ENCODE assay signal across 25 cellular contexts in genomic region chr13:99000137-99000536, GRCh38. TPM values are rescaled to one million over a fixed set of nuclear protein-coding genes. Genes with fewer than 3 reads are reported as not detected.
DNase-seq lines count a peak whose midpoint lies in the region; ATAC-seq, FAIRE-seq and TF ChIP-seq lines count a peak whose summit lies in the region.
"Had no signal": no experiment of that assay in that cellular context is flagged by ENCODE, and none has a peak within 500 bp of the region (broad histone marks: within the 10 kb centered on the region; RNA-seq: fewer than 3 reads in every experiment).

No MANE protein-coding gene starts in this region.

- H3K9ac ChIP-seq in keratinocyte (ENCODE audit: control insufficient read depth, extremely low read depth, insufficient read depth, low read length) = no peak overlapping the region

- H3K27me3 Mint-ChIP-seq in activated CD4-positive, alpha-beta T cell treated with anti-CD3 and anti-CD28 coated beads, Interleukin-2, amount 10 ng/mL, durations not matched to agents 7 days and 5 days = no peaks in the 10 kb centered on the region
- no peaks in the 10 kb centered on the region for H3K27me3 Mint-ChIP-seq in stimulated activated naive CD8-positive, alpha-beta T cell treated with anti-CD3 and anti-CD28 coated beads, Interleukin-15, Interleukin-2, amounts not matched to agents 100 ng/mL and 50 ng/mL, for 24 hours
- H3K27me3 Mint-ChIP-seq in stimulated activated naive CD8-positive, alpha-beta T cell treated with anti-CD3 and anti-CD28 coated beads, Interleukin-15, amount 100 ng/mL, for 72 hours = no peaks in the 10 kb centered on the region
- H3K27me3 Mint-ChIP-seq: type B pancreatic cell had no signal

- H3K4me3 ChIP-seq in keratinocyte (ENCODE audit: control insufficient read depth in 2 of 3, extremely low read depth in 1 of 3, insufficient read depth in 2 of 3, low read depth in 1 of 3, low read length in 3 of 3) = no peak overlapping the region
- H3K4me3 ChIP-seq: cardiac muscle cell, MG63 had no signal

- H3K4me2 ChIP-seq in keratinocyte (ENCODE audit: control insufficient read depth, extremely low read depth, insufficient read depth, low read depth, low read length) = no peak overlapping the region

- H3K79me2 ChIP-seq in keratinocyte (ENCODE audit: control insufficient read depth, insufficient read depth, low read length) = peaks cover 15% of the 10 kb centered on the region

- no peak overlapping the region for H3K27ac ChIP-seq in keratinocyte (ENCODE audit: control insufficient read depth, insufficient read depth, low read length)
- H3K27ac ChIP-seq: cardiac muscle cell had no signal

- ATAC-seq in stimulated activated naive CD8-positive, alpha-beta T cell treated with anti-CD3 and anti-CD28 coated beads, Interleukin-15, amount 100 ng/mL, for 72 hours = no peak
- ATAC-seq: activated CD4-positive, CD25-positive, alpha-beta regulatory T cell treated with anti-CD3 and anti-CD28 coated beads, Interleukin-2, amount 50 U/mL, for 24 hours had no signal

- peak overlapping the region; percentile 4 for H3K27ac Mint-ChIP-seq in activated CD4-positive, alpha-beta T cell treated with anti-CD3 and anti-CD28 coated beads, Interleukin-2, amount 10 ng/mL, durations not matched to agents 7 days and 5 days
- peak overlapping the region; percentile 0 for H3K27ac Mint-ChIP-seq in stimulated activated naive CD8-positive, alpha-beta T cell treated with anti-CD3 and anti-CD28 coated beads, Interleukin-15, Interleukin-2, amounts not matched to agents 100 ng/mL and 50 ng/mL, for 24 hours
- H3K27ac Mint-ChIP-seq in stimulated activated naive CD8-positive, alpha-beta T cell treated with anti-CD3 and anti-CD28 coated beads, Interleukin-15, amount 100 ng/mL, for 72 hours = no peak overlapping the region
- H3K27ac Mint-ChIP-seq: type B pancreatic cell had no signal

- no peak overlapping the region for H2AFZ ChIP-seq in keratinocyte (ENCODE audit: control insufficient read depth, low read length)

- peaks cover 25% of the 10 kb centered on the region for H3K36me3 Mint-ChIP-seq in activated CD4-positive, alpha-beta T cell treated with anti-CD3 and anti-CD28 coated beads, Interleukin-2, amount 10 ng/mL, durations not matched to agents 7 days and 5 days (ENCODE audit: low read depth)
- H3K36me3 Mint-ChIP-seq in stimulated activated naive CD8-positive, alpha-beta T cell treated with anti-CD3 and anti-CD28 coated beads, Interleukin-15, Interleukin-2, amounts not matched to agents 100 ng/mL and 50 ng/mL, for 24 hours (ENCODE audit: low read depth) = no peaks in the 10 kb centered on the region
- H3K36me3 Mint-ChIP-seq: type B pancreatic cell had no signal

- no peaks in the 10 kb centered on the region for H3K9me3 Mint-ChIP-seq in activated CD4-positive, alpha-beta T cell treated with anti-CD3 and anti-CD28 coated beads, Interleukin-2, amount 10 ng/mL, durations not matched to agents 7 days and 5 days
- no peaks in the 10 kb centered on the region for H3K9me3 Mint-ChIP-seq in stimulated activated naive CD8-positive, alpha-beta T cell treated with anti-CD3 and anti-CD28 coated beads, Interleukin-15, Interleukin-2, amounts not matched to agents 100 ng/mL and 50 ng/mL, for 24 hours
- H3K9me3 Mint-ChIP-seq in stimulated activated naive CD8-positive, alpha-beta T cell treated with anti-CD3 and anti-CD28 coated beads, Interleukin-15, amount 100 ng/mL, for 72 hours = no peaks in the 10 kb centered on the region
- H3K9me3 Mint-ChIP-seq: type B pancreatic cell had no signal

- H3K4me3 Mint-ChIP-seq in activated CD4-positive, alpha-beta T cell treated with anti-CD3 and anti-CD28 coated beads, Interleukin-2, amount 10 ng/mL, durations not matched to agents 7 days and 5 days = no peak overlapping the region
- H3K4me3 Mint-ChIP-seq in stimulated activated naive CD8-positive, alpha-beta T cell treated with anti-CD3 and anti-CD28 coated beads, Interleukin-15, Interleukin-2, amounts not matched to agents 100 ng/mL and 50 ng/mL, for 24 hours = no peak overlapping the region
- H3K4me3 Mint-ChIP-seq in stimulated activated naive CD8-positive, alpha-beta T cell treated with anti-CD3 and anti-CD28 coated beads, Interleukin-15, amount 100 ng/mL, for 72 hours = no peak overlapping the region
- H3K4me3 Mint-ChIP-seq: type B pancreatic cell had no signal

- no peak for TF ChIP-seq CTCF in keratinocyte (optimal IDR thresholded peaks at IDR 0.05 in 1 of 3, IDR thresholded peaks at IDR 0.05 in 1 of 3, conservative IDR thresholded peaks at IDR 0.05 in 1 of 3; ENCODE audit: extremely low read depth in 1 of 3, insufficient read depth in 2 of 3, low read length in 3 of 3)

- H3K36me3 ChIP-seq in keratinocyte (ENCODE audit: control insufficient read depth in 2 of 2, extremely low read depth in 1 of 2, insufficient read depth in 2 of 2, low read length in 2 of 2) = peaks cover 0 to 3% of the 10 kb centered on the region in 2 experiments
- H3K36me3 ChIP-seq: cardiac muscle cell, MG63 had no signal

- FAIRE-seq in keratinocyte (lab: Jason Lieb, UNC) (peak; percentile 5), HTR-8/SVneo (lab: Jason Lieb, UNC) (no peak)
- FAIRE-seq: endometrium had no signal

- no peak for DNase-seq in activated CD4-positive, alpha-beta T cell treated with anti-CD3 and anti-CD28 coated beads, Interleukin-2, amount 10 ng/mL, durations not matched to agents 7 days and 5 days
- DNase-seq in activated CD4-positive, alpha-beta T cell treated with anti-CD3 and anti-CD28 coated beads for 4 hours = no peak
- DNase-seq in stimulated activated naive CD8-positive, alpha-beta T cell treated with anti-CD3 and anti-CD28 coated beads, Interleukin-15, amount 100 ng/mL, for 72 hours = no peak
- DNase-seq in keratinocyte (ENCODE audit: low read depth, low spot score) (no peak), HTR-8/SVneo (ENCODE audit: insufficient read length, low spot score) (no peak), RPMI8226 (no peak)
- no peak for DNase-seq in activated effector memory CD4-positive, alpha-beta T cell treated with anti-CD3 and anti-CD28 coated beads, Interleukin-2, amount 50 U/mL, for 16 hours
- DNase-seq: activated gamma-delta T cell, AML-193, aorta, cortex of kidney, DMS79, KBM-7, kidney glomerular epithelial cell, MG63, NCI-H1417, NCI-H2081 treated with DMSO at 0.1 percent for 48 hours, NCI-H774, OCI-M1, SHP77 had no signal

- no peaks in the 10 kb centered on the region for H3K9me3 ChIP-seq in keratinocyte (ENCODE audit: control insufficient read depth, low read depth, low read length)
- H3K9me3 ChIP-seq: MG63 had no signal

- H3K4me1 Mint-ChIP-seq in activated CD4-positive, alpha-beta T cell treated with anti-CD3 and anti-CD28 coated beads, Interleukin-2, amount 10 ng/mL, durations not matched to agents 7 days and 5 days = peaks cover 90% of the 10 kb centered on the region
- peaks cover 79% of the 10 kb centered on the region for H3K4me1 Mint-ChIP-seq in stimulated activated naive CD8-positive, alpha-beta T cell treated with anti-CD3 and anti-CD28 coated beads, Interleukin-15, Interleukin-2, amounts not matched to agents 100 ng/mL and 50 ng/mL, for 24 hours (ENCODE audit: low read depth)
- peaks cover 82% of the 10 kb centered on the region for H3K4me1 Mint-ChIP-seq in stimulated activated naive CD8-positive, alpha-beta T cell treated with anti-CD3 and anti-CD28 coated beads, Interleukin-15, amount 100 ng/mL, for 72 hours

- dilution Hi-C loops in keratinocyte (cut with MboI; ENCODE audit: extremely low pct_ligation_motif_present, low sequenced_read_pairs) = no loop called here

- no peaks in the 10 kb centered on the region for H4K20me1 ChIP-seq in keratinocyte (ENCODE audit: control insufficient read depth, extremely low read depth, insufficient read depth, low read length)

- no peaks in the 10 kb centered on the region for H3K27me3 ChIP-seq in keratinocyte (ENCODE audit: control insufficient read depth, extremely low read depth, insufficient read depth, low read length)
- H3K27me3 ChIP-seq: cardiac muscle cell, MG63 had no signal

- no peaks in the 10 kb centered on the region for H3K9me1 ChIP-seq in keratinocyte (ENCODE audit: control insufficient read depth, extremely low read depth, insufficient read depth, low read length)

- POLR2A ChIA-PET in activated CD4-positive, alpha-beta T cell treated with anti-CD3 and anti-CD28 coated beads, Interleukin-2, amount 10 ng/mL, durations not matched to agents 7 days and 5 days (lab: Charles Lee) = no interaction called here

- CTCF ChIA-PET in activated CD4-positive, alpha-beta T cell treated with anti-CD3 and anti-CD28 coated beads, Interleukin-2, amount 10 ng/mL, durations not matched to agents 7 days and 5 days (lab: Charles Lee) = interaction anchor here (1.9 kb wide), 1 partner anchor 18 kb away, joined by 4 read pairs; no protein-coding TSS in a partner anchor

- H3K4me1 ChIP-seq in keratinocyte (ENCODE audit: control insufficient read depth, extremely low read depth, insufficient read depth, low read length) = peaks cover 45% of the 10 kb centered on the region

RNA-seq across cellular contexts. Expression of gene DOCK9, which starts 22.3 kb away (rescaled TPM):
- 100 to 1,000 TPM; 129 to 132 TPM for total RNA-seq in activated CD4-positive, alpha-beta T cell treated with anti-CD3 and anti-CD28 coated beads, Interleukin-2, amount 10 ng/mL, durations not matched to agents 7 days and 5 days
- 66.2 to 128 TPM (median 110 TPM) in 3 replicates for polyA plus RNA-seq in keratinocyte
- polyA plus RNA-seq in keratinocyte (2011; ENCODE audit: low read depth) = 42.7 TPM
- polyA plus RNA-seq in keratinocyte (2011; cell fraction: cytosol; rRNA removed) = 66.1 and 85.6 TPM in 2 replicates
- polyA plus RNA-seq in keratinocyte (2011; cell fraction: nucleus; rRNA removed) = 150 and 155 TPM in 2 replicates
- 52.6 and 125 TPM in 2 replicates for polyA plus RNA-seq in keratinocyte (2012; ENCODE audit: low replicate concordance)
- 106 to 225 TPM (median 165 TPM) in 3 replicates for polyA minus RNA-seq in keratinocyte
- 85.4 TPM for polyA minus RNA-seq in keratinocyte (2011; cell fraction: cytosol; rRNA and poly(A)+ RNA removed)
- 209 and 348 TPM in 2 replicates for polyA minus RNA-seq in keratinocyte (2011; cell fraction: nucleus; rRNA and poly(A)+ RNA removed)

Comparison
In these comparisons a context has a peak if more than half of its experiments do, and no peak if none do; other contexts are left out.
1. H3K27ac Mint-ChIP-seq: peak in activated CD4-positive, alpha-beta T cell treated with anti-CD3 and anti-CD28 coated beads, Interleukin-2, amount 10 ng/mL, durations not matched to agents 7 days and 5 days (single experiment) and stimulated activated naive CD8-positive, alpha-beta T cell treated with anti-CD3 and anti-CD28 coated beads, Interleukin-15, Interleukin-2, amounts not matched to agents 100 ng/mL and 50 ng/mL, for 24 hours (single experiment); none in stimulated activated naive CD8-positive, alpha-beta T cell treated with anti-CD3 and anti-CD28 coated beads, Interleukin-15, amount 100 ng/mL, for 72 hours (0 of 2).